8 cellular contexts compared by ENCODE assay signal in genomic region chr11:64305075-64305690, GRCh38. TPM values are rescaled to one million over a fixed set of nuclear protein-coding genes. Genes with fewer than 3 reads are reported as not detected.
DNase-seq lines count a peak whose midpoint lies in the region; ATAC-seq lines count a peak whose summit lies in the region.

ESRRA (plus strand) TSS chr11:64305524; CDS start chr11:64307180, 1,656 bp downstream.

- DNase-seq in COLO829 (ENCODE audit: low spot score) = peak; percentile 99
- peak; percentile 99 for DNase-seq in HT1080 (ENCODE audit: low read depth)
- DNase-seq in NOMO-1 (lab: John Stamatoyannopoulos, UW; ENCODE audit: unreplicated experiment in 2 of 2) = peak; percentile 98 to 99
- peak; percentile 99 for DNase-seq in activated CD8-positive, alpha-beta memory T cell treated with anti-CD3 and anti-CD28 coated beads for 24 hours
- DNase-seq in effector CD4-positive, alpha-beta T cell = peak; percentile 99
- DNase-seq in lung microvascular endothelial cell (ENCODE audit: low read depth in 2 of 2) = peak; percentile 98 to 99
- DNase-seq in stimulated activated CD4-positive, alpha-beta T cell treated with anti-CD3 and anti-CD28 coated beads, TNF-alpha, amount 100 ng/mL, for 4 hours (ENCODE audit: low read depth in 3 of 3) = peak; percentile 99 to 100 (median 100)

- peak; percentile 62 for ATAC-seq in GM21367 (IDR thresholded peaks at IDR 0.05; ENCODE audit: unreplicated experiment)

RNA-seq across cellular contexts. Expression of gene ESRRA, which starts in this region (rescaled TPM):
- 74.5 and 77.5 TPM in 2 replicates for total RNA-seq in HT1080 (2014; rRNA removed; shearing (Covaris generic))
- polyA plus RNA-seq in HT1080 (2015; cell fraction: cytosol; rRNA removed) = 43.8 and 52.6 TPM in 2 replicates
- 31.1 and 34.1 TPM in 2 replicates for polyA plus RNA-seq in HT1080 (2015; cell fraction: nucleus; rRNA removed)
- 33.8 and 53.6 TPM in 2 replicates for total RNA-seq in lung microvascular endothelial cell

Comparison
In these comparisons a context has a peak if more than half of its experiments do, and no peak if none do; other contexts are left out.
1. Peak in every context shown above with its lines: DNase-seq and ATAC-seq.